ENCODE assay signal across 12 cellular contexts in the genomic region with DNA sequence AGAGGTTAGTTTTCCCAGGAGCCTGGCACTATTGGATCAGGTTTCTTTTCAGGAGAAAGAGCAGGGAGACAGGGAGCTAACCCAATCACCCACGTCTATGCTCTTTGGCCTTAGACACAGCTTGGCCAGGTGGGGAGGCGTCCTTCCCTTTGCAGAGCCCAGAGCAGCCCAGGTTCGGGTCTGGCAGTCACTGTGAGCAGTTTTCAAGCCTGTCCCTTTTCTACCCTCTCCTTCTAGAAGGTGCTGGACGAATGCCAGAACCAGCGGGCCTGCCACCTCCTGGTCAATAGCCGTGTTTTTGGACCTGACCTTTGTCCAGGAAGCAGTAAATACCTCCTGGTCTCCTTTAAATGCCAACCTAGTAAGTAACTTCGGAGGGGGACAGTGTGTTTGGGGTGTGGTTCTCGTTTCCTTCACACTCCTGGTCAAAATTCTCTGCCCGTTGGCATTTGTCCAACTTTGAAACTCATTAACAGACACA. TPM values are rescaled to one million over a fixed set of nuclear protein-coding genes. Genes with fewer than 3 reads are reported as not detected.
DNase-seq lines count a peak whose midpoint lies in the region; TF ChIP-seq lines count a peak whose summit lies in the region.
"Had no signal": no experiment of that assay in that cellular context is flagged by ENCODE, and none has a peak within 500 bp of the region (broad histone marks: within the 10 kb centered on the region; RNA-seq: fewer than 3 reads in every experiment).

No MANE protein-coding gene starts in this region.

- H3K4me1 ChIP-seq in BE2C = no peaks in the 10 kb centered on the region

- TF ChIP-seq CTCF in BE2C (IDR thresholded peaks at IDR 0.05; ENCODE audit: low read depth, low read length) (peak; percentile 15; the same call in 1 of the 2 replicates), fibroblast of mammary gland (conservative IDR thresholded peaks at IDR 0.05; ENCODE audit: control insufficient read depth, insufficient read depth, low read depth, low read length) (peak; percentile 6)

- no peak overlapping the region for H3K4me3 ChIP-seq in BE2C (ENCODE audit: low read depth, low read length)
- H3K4me3 ChIP-seq in fibroblast of mammary gland (ENCODE audit: control insufficient read depth, low read depth, low read length) = no peak overlapping the region

- peaks cover 11% of the 10 kb centered on the region for H3K27me3 ChIP-seq in BE2C

- no peaks in the 10 kb centered on the region for H3K36me3 ChIP-seq in BE2C

- no peaks in the 10 kb centered on the region for H3K9me3 ChIP-seq in BE2C

- DNase-seq in BE2C (peak; percentile 41), RPMI7951 (ENCODE audit: low read depth) (peak; percentile 20), fibroblast of mammary gland (ENCODE audit: low read depth) (peak; percentile 48), pons (ENCODE audit: low spot score) (peak; percentile 15), NCI-H526 (lab: John Stamatoyannopoulos, UW) (no peak), DMS79 treated with DMSO at 0.1 percent for 48 hours (lab: John Stamatoyannopoulos, UW) (no peak), NCI-H2081 (lab: John Stamatoyannopoulos, UW) (no peak), NCI-H510A (lab: John Stamatoyannopoulos, UW) (no peak)
- DNase-seq: activated B cell treated with CpG ODN at 0.5 μM for 24 hours, GOT3, NCI-H1092, occipital lobe had no signal

RNA-seq across cellular contexts. Expression of a gene that starts 44.9 kb away (rescaled TPM):
- polyA plus RNA-seq in BE2C (2012; ENCODE audit: insufficient read depth, insufficient read length, low read depth) = not detected
- 9.6 and 11.8 TPM in 2 replicates for total RNA-seq in RPMI7951 (2014; rRNA removed; shearing (Covaris generic))

Comparison
In these comparisons a context has a peak if more than half of its experiments do, and no peak if none do; other contexts are left out.
1. DNase-seq: peak in BE2C (single experiment), RPMI7951 (single experiment), fibroblast of mammary gland (single experiment) and pons (single experiment); none in NCI-H526 (0 of 2), DMS79 treated with DMSO at 0.1 percent for 48 hours (single experiment), NCI-H2081 (0 of 2) and NCI-H510A (single experiment).